Comparison of ENCODE assay signal across 7 cellular contexts in the genomic region with DNA sequence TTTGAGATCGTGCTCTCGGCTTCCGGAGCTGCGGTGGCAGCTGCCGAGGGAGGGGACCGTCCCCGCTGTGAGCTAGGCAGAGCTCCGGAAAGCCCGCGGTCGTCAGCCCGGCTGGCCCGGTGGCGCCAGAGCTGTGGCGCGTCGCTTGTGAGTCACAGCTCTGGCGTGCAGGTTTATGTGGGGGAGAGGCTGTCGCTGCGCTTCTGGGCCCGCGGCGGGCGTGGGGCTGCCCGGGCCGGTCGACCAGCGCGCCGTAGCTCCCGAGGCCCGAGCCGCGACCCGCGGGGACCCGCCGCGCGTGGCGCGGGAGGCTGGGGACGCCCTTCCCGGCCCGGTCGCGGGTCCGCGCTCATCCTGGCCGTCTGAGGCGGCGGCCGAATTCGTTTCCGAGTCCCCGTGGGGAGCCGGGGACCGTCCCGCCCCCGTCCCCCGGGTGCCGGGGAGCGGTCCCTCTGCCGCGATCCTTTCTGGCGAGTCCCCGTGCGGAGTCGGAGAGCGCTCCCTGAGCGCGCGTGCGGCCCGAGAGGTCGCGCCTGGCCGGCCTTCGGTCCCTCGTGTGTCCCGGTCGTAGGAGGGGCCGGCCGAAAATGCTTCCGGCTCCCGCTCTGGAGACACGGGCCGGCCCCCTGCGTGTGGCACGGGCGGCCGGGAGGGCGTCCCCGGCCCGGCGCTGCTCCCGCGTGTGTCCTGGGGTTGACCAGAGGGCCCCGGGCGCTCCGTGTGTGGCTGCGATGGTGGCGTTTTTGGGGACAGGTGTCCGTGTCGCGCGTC.
DNase-seq lines count a peak whose midpoint lies in the region; ATAC-seq, FAIRE-seq and TF ChIP-seq lines count a peak whose summit lies in the region.
"Not testable (repeated sequence)": the region's sequence is repeated elsewhere in the genome, so short reads cannot be mapped to it uniquely, and the experiment has no call there.

No MANE protein-coding gene starts in this region.

- H2AFZ ChIP-seq in GM12878 (ENCODE audit: control insufficient read depth, low read depth, low read length): not testable (repeated sequence)

- ATAC-seq in GM19372 (IDR thresholded peaks at IDR 0.05; ENCODE audit: low read depth, unreplicated experiment): peak; percentile 86
- peak; percentile 95 for ATAC-seq in HG03520 (IDR thresholded peaks at IDR 0.05; ENCODE audit: unreplicated experiment)
- ATAC-seq in activated B cell treated with CpG ODN at 0.5 μM for 24 hours (ENCODE audit: low read depth): peak; percentile 100
- ATAC-seq in GM12878: peak; percentile 100
- ATAC-seq in heart right ventricle: peak; percentile 89 to 100 (median 100)
- ATAC-seq in lung (ENCODE audit: insufficient read depth, low FRiP score): peak; percentile 94
- peak; percentile 98 for ATAC-seq in sciatic nerve

- H3K27ac Mint-ChIP-seq in activated B cell treated with CpG ODN at 0.5 μM for 24 hours: not testable (repeated sequence)

- in situ Hi-C loops in GM12878 (cut with MboI): not testable (repeated sequence)

- not testable (repeated sequence) for H3K4me3 Mint-ChIP-seq in activated B cell treated with CpG ODN at 0.5 μM for 24 hours

- intact Hi-C loops in activated B cell treated with CpG ODN at 0.5 μM for 24 hours (cut with micrococcal nuclease); GM12878 (cut with micrococcal nuclease; ENCODE audit: unreplicated experiment); heart right ventricle (cut with DNase I); sciatic nerve (cut with DNase I): not testable (repeated sequence)

- H3K9me3 Mint-ChIP-seq in activated B cell treated with CpG ODN at 0.5 μM for 24 hours: not testable (repeated sequence)

- H3K4me3 ChIP-seq in GM12878, heart right ventricle, lung: not testable (repeated sequence)

- not testable (repeated sequence) for H4K20me1 ChIP-seq in GM12878 (ENCODE audit: control insufficient read depth, insufficient read depth)

- not testable (repeated sequence) for H3K9ac ChIP-seq in GM12878 (ENCODE audit: control insufficient read depth, insufficient read depth, low read length)

- H3K27ac ChIP-seq in GM12878 (ENCODE audit: control insufficient read depth, insufficient read depth); heart right ventricle; lung (ENCODE audit: low read depth in 1 of 2, low read length in 1 of 2): not testable (repeated sequence)

- not testable (repeated sequence) for BruUV-seq in GM12878 (replicated peaks; lab: Mats Ljungman, UMichigan)

- H3K9me3 ChIP-seq in GM12878 (replicated peaks; ENCODE audit: control insufficient read depth, insufficient read depth, low read length); heart right ventricle; lung (ENCODE audit: control insufficient read depth in 2 of 2, insufficient read depth in 1 of 2, low read length in 1 of 2): not testable (repeated sequence)

- TF ChIP-seq CTCF in activated B cell treated with CpG ODN at 0.5 μM for 24 hours (IDR thresholded peaks at IDR 0.05); GM12878 (IDR thresholded peaks at IDR 0.05 in 2 of 3, conservative IDR thresholded peaks at IDR 0.05 in 1 of 3; ENCODE audit: control insufficient read depth in 2 of 3, extremely low read depth in 1 of 3, insufficient read depth in 1 of 3, low read depth in 3 of 3, low read length in 3 of 3); heart right ventricle (IDR thresholded peaks at IDR 0.05); lung (IDR thresholded peaks at IDR 0.05; ENCODE audit: control extremely low read depth, extremely low read depth): not testable (repeated sequence)

- not testable (repeated sequence) for H3K4me1 ChIP-seq in GM12878 (ENCODE audit: control insufficient read depth, insufficient read depth, low read length); heart right ventricle; lung (ENCODE audit: control insufficient read depth in 2 of 2, insufficient read depth in 2 of 2, low read length in 2 of 2)

- H3K4me1 Mint-ChIP-seq in activated B cell treated with CpG ODN at 0.5 μM for 24 hours: not testable (repeated sequence)

- RAD21 ChIA-PET in GM12878 (lab: Charles Lee; ENCODE audit: unreplicated experiment): not testable (repeated sequence)

- no CpG with 5 or more reads among the region's 107 CpGs for WGBS in GM12878 (ENCODE audit: insufficient coverage, insufficient replicate concordance, low lambda C conversion rate, missing lambda C conversion rate)
- WGBS in heart right ventricle, 2 donors: no CpG with 5 or more reads among the region's 107 CpGs
- no CpG with 5 or more reads among the region's 107 CpGs for WGBS in lung, 2 donors

- DNase-seq in activated B cell treated with CpG ODN at 0.5 μM for 24 hours; GM12878 (ENCODE audit: low read depth, low spot score); heart right ventricle; lung (ENCODE audit: low spot score); sciatic nerve (ENCODE audit: low spot score): not testable (repeated sequence)

- not testable (repeated sequence) for TF ChIP-seq POLR2A in GM12878 (IDR thresholded peaks at IDR 0.05; ENCODE audit: low read depth, low read length)

- H3K27me3 Mint-ChIP-seq in activated B cell treated with CpG ODN at 0.5 μM for 24 hours: not testable (repeated sequence)

- TF ChIP-seq RAD21 in GM12878 (IDR thresholded peaks at IDR 0.05; ENCODE audit: insufficient read depth, low read depth, low read length): not testable (repeated sequence)

- CTCF ChIA-PET in activated B cell treated with CpG ODN at 0.5 μM for 24 hours (lab: Charles Lee); GM12878 (lab: Yijun Ruan, JAX): not testable (repeated sequence)

- H3K4me2 ChIP-seq in GM12878 (ENCODE audit: control insufficient read depth, insufficient read depth): not testable (repeated sequence)

- H3K27me3 ChIP-seq in GM12878 (replicated peaks in 1 of 2; ENCODE audit: control insufficient read depth in 2 of 2, insufficient read depth in 2 of 2, low read length in 1 of 2); heart right ventricle; lung (ENCODE audit: control insufficient read depth, insufficient read depth): not testable (repeated sequence)

- H3K36me3 Mint-ChIP-seq in activated B cell treated with CpG ODN at 0.5 μM for 24 hours (ENCODE audit: low read depth): not testable (repeated sequence)

- H3K36me3 ChIP-seq in GM12878 (ENCODE audit: control insufficient read depth in 2 of 2, insufficient read depth in 2 of 2, low read length in 1 of 2); heart right ventricle; lung (ENCODE audit: control insufficient read depth in 2 of 2, insufficient read depth in 2 of 2, low read length in 2 of 2): not testable (repeated sequence)

- POLR2A ChIA-PET in activated B cell treated with CpG ODN at 0.5 μM for 24 hours (lab: Charles Lee); GM12878 (lab: Charles Lee): not testable (repeated sequence)

- TF ChIP-seq EP300 in GM12878 (IDR thresholded peaks at IDR 0.05; ENCODE audit: borderline replicate concordance in 1 of 2, control insufficient read depth in 1 of 2, low read depth in 2 of 2, low read length in 2 of 2): not testable (repeated sequence)

- SMC1A ChIA-PET in GM12878 (lab: Charles Lee; ENCODE audit: uncharacterized antibody, unreplicated experiment): not testable (repeated sequence)

- H3K79me2 ChIP-seq in GM12878 (ENCODE audit: control insufficient read depth, insufficient read depth, low read length): not testable (repeated sequence)

- FAIRE-seq in GM12878 (lab: Jason Lieb, UNC): not testable (repeated sequence)
